1 cellular context compared by ENCODE assay signal in the genomic region with DNA sequence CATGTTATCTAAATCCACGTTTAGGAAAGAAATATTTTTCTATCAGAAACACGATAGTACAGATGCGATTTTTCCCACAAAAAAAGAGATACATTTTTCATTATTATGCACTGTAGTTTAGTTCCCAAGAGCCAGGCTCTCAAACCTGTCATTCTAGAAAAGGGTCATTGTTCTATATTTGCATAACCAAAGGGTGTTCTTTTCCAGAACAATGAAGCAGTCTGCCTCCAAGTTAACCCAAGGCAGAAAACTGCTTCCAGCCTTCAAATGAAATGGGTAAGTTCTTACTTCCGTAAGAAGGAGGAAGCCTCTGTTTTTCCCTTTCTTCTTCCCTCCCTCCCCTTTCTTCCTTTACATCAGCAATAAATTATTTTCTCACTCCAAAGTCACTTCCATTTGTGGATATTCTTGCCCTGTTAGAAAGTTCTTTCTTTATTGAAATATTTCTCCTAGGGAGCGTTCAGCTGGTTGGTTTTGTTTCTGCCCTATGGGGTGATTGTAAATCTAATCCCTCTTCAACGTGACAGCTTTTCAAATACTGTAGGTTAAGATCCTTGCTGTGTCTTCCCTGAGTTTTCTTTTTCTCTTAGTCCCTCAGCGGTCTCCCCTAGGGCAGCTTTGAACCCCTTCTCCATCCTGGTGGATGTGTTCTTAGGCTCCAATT.
A peak's percentile ranks its signal among the peaks of the same experiment; 100 is the strongest.
TF ChIP-seq lines count a peak whose summit lies in the region.

No MANE protein-coding gene starts in this region.

TF ChIP-seq in H1, 55 proteins besides CTCF, POLR2A, EP300 and RAD21 (continued from another document):
- TF ChIP-seq, protein P1, sequence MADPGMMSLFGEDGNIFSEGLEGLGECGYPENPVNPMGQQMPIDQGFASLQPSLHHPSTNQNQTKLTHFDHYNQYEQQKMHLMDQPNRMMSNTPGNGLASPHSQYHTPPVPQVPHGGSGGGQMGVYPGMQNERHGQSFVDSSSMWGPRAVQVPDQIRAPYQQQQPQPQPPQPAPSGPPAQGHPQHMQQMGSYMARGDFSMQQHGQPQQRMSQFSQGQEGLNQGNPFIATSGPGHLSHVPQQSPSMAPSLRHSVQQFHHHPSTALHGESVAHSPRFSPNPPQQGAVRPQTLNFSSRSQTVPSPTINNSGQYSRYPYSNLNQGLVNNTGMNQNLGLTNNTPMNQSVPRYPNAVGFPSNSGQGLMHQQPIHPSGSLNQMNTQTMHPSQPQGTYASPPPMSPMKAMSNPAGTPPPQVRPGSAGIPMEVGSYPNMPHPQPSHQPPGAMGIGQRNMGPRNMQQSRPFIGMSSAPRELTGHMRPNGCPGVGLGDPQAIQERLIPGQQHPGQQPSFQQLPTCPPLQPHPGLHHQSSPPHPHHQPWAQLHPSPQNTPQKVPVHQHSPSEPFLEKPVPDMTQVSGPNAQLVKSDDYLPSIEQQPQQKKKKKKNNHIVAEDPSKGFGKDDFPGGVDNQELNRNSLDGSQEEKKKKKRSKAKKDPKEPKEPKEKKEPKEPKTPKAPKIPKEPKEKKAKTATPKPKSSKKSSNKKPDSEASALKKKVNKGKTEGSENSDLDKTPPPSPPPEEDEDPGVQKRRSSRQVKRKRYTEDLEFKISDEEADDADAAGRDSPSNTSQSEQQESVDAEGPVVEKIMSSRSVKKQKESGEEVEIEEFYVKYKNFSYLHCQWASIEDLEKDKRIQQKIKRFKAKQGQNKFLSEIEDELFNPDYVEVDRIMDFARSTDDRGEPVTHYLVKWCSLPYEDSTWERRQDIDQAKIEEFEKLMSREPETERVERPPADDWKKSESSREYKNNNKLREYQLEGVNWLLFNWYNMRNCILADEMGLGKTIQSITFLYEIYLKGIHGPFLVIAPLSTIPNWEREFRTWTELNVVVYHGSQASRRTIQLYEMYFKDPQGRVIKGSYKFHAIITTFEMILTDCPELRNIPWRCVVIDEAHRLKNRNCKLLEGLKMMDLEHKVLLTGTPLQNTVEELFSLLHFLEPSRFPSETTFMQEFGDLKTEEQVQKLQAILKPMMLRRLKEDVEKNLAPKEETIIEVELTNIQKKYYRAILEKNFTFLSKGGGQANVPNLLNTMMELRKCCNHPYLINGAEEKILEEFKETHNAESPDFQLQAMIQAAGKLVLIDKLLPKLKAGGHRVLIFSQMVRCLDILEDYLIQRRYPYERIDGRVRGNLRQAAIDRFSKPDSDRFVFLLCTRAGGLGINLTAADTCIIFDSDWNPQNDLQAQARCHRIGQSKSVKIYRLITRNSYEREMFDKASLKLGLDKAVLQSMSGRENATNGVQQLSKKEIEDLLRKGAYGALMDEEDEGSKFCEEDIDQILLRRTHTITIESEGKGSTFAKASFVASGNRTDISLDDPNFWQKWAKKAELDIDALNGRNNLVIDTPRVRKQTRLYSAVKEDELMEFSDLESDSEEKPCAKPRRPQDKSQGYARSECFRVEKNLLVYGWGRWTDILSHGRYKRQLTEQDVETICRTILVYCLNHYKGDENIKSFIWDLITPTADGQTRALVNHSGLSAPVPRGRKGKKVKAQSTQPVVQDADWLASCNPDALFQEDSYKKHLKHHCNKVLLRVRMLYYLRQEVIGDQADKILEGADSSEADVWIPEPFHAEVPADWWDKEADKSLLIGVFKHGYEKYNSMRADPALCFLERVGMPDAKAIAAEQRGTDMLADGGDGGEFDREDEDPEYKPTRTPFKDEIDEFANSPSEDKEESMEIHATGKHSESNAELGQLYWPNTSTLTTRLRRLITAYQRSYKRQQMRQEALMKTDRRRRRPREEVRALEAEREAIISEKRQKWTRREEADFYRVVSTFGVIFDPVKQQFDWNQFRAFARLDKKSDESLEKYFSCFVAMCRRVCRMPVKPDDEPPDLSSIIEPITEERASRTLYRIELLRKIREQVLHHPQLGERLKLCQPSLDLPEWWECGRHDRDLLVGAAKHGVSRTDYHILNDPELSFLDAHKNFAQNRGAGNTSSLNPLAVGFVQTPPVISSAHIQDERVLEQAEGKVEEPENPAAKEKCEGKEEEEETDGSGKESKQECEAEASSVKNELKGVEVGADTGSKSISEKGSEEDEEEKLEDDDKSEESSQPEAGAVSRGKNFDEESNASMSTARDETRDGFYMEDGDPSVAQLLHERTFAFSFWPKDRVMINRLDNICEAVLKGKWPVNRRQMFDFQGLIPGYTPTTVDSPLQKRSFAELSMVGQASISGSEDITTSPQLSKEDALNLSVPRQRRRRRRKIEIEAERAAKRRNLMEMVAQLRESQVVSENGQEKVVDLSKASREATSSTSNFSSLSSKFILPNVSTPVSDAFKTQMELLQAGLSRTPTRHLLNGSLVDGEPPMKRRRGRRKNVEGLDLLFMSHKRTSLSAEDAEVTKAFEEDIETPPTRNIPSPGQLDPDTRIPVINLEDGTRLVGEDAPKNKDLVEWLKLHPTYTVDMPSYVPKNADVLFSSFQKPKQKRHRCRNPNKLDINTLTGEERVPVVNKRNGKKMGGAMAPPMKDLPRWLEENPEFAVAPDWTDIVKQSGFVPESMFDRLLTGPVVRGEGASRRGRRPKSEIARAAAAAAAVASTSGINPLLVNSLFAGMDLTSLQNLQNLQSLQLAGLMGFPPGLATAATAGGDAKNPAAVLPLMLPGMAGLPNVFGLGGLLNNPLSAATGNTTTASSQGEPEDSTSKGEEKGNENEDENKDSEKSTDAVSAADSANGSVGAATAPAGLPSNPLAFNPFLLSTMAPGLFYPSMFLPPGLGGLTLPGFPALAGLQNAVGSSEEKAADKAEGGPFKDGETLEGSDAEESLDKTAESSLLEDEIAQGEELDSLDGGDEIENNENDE (IDR thresholded peaks at IDR 0.05; ENCODE audit: insufficient replicate concordance, low read length) = peak; percentile 64
